In the genomic region with DNA sequence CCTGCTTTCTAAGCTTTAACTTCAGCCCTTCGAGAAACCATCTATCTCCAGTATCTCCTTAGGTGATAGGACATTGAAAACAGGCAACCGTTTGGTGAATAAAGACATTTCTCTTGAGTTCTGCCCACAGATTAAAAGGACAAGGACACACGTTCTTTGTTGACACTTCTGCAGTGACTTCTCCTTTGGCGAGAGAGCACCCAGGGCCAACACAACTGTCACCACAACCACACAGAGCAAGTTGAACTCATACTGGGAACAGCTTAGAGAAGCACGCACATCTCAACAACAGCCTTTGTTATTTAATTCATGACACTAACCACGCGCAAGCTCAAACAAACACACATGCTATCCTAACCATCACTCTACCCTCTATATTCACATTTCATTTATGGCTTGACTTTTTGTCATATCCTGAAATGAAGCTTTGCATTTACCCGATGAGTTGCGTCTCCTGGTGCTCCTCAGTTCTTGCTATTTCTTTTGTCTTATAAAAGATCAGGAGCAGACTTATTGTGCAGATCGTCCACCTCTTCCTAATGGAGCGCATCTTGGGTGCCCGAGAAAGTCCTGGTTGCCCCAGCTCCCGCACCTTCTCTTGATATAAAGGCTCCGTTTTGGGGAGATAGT, we compare ENCODE assay signal across 8 cellular contexts. TPM values are rescaled to one million over a fixed set of nuclear protein-coding genes. Genes with fewer than 3 reads are reported as not detected.
DNase-seq lines count a peak whose midpoint lies in the region; ATAC-seq and TF ChIP-seq lines count a peak whose summit lies in the region.

No MANE protein-coding gene starts in this region.

- H3K9me3 ChIP-seq in Karpas-422 (ENCODE audit: low read length): no peaks in the 10 kb centered on the region

- no peak overlapping the region for H2AFZ ChIP-seq in Karpas-422 (ENCODE audit: low read length)

- no peaks in the 10 kb centered on the region for H3K27me3 ChIP-seq in Karpas-422 (ENCODE audit: low read length)

- H3K27ac ChIP-seq in Karpas-422 (ENCODE audit: low read length): peak overlapping the region; percentile 90

- peak overlapping the region; percentile 86 for H3K9ac ChIP-seq in Karpas-422 (ENCODE audit: low read length)

- peaks cover 10% of the 10 kb centered on the region; the same call in 1 of the 2 replicates for H3K79me2 ChIP-seq in Karpas-422 (ENCODE audit: low read length)

- TF ChIP-seq CTCF in fibroblast of mammary gland (conservative IDR thresholded peaks at IDR 0.05; ENCODE audit: control insufficient read depth, insufficient read depth, low read depth, low read length) (no peak), osteocyte (IDR thresholded peaks at IDR 0.05) (no peak)

- CTCF ChIA-PET in activated CD8-positive, alpha-beta T cell treated with anti-CD3 and anti-CD28 coated beads, Interleukin-2, amount 10 ng/mL, durations not matched to agents 7 days and 5 days (lab: Charles Lee): interaction anchor here (1.1 to 6.7 kb wide), 11 partner anchors 8 to 422 kb away, joined by 3 to 71 read pairs (median 5); a partner anchor contains a TSS

- peaks cover 64% of the 10 kb centered on the region for H3K4me1 ChIP-seq in Karpas-422 (ENCODE audit: low read length)

- peak; percentile 33 to 38 for DNase-seq in AML-193 (lab: John Stamatoyannopoulos, UW)
- no peak for DNase-seq in Karpas-422
- peak; percentile 52 for DNase-seq in activated CD8-positive, alpha-beta T cell treated with anti-CD3 and anti-CD28 coated beads, Interleukin-2, amount 10 ng/mL, durations not matched to agents 7 days and 5 days
- no peak for DNase-seq in fibroblast of mammary gland (ENCODE audit: low read depth)
- no peak for DNase-seq in osteocyte (ENCODE audit: extremely low spot score, unreplicated experiment)
- DNase-seq in epidermal melanocyte (ENCODE audit: insufficient read length, low spot score): no peak
- no peak for DNase-seq in hippocampal formation (lab: John Stamatoyannopoulos, UW)

- peaks cover 40% of the 10 kb centered on the region for H3K36me3 Mint-ChIP-seq in activated CD8-positive, alpha-beta T cell treated with anti-CD3 and anti-CD28 coated beads, Interleukin-2, amount 10 ng/mL, durations not matched to agents 7 days and 5 days (ENCODE audit: low read depth)
- no peaks in the 10 kb centered on the region for H3K36me3 Mint-ChIP-seq in osteocyte (ENCODE audit: unreplicated experiment)

- H4K20me1 ChIP-seq in Karpas-422 (ENCODE audit: insufficient read depth, low read depth, low read length): no peaks in the 10 kb centered on the region

- no peaks in the 10 kb centered on the region for H3K9me3 Mint-ChIP-seq in activated CD8-positive, alpha-beta T cell treated with anti-CD3 and anti-CD28 coated beads, Interleukin-2, amount 10 ng/mL, durations not matched to agents 7 days and 5 days (ENCODE audit: insufficient read depth)
- no peaks in the 10 kb centered on the region for H3K9me3 Mint-ChIP-seq in osteocyte (ENCODE audit: unreplicated experiment)

- no peaks in the 10 kb centered on the region for H3K27me3 Mint-ChIP-seq in activated CD8-positive, alpha-beta T cell treated with anti-CD3 and anti-CD28 coated beads, Interleukin-2, amount 10 ng/mL, durations not matched to agents 7 days and 5 days (ENCODE audit: low read depth)
- peaks cover 74% of the 10 kb centered on the region for H3K27me3 Mint-ChIP-seq in osteocyte (ENCODE audit: unreplicated experiment)

- peak overlapping the region; percentile 93 for H3K4me2 ChIP-seq in Karpas-422 (ENCODE audit: low read depth, low read length, poor library complexity, severe bottlenecking)

- H3K36me3 ChIP-seq in Karpas-422 (ENCODE audit: insufficient read depth, low read length): no peaks in the 10 kb centered on the region

- POLR2A ChIA-PET in activated CD8-positive, alpha-beta T cell treated with anti-CD3 and anti-CD28 coated beads, Interleukin-2, amount 10 ng/mL, durations not matched to agents 7 days and 5 days (lab: Charles Lee): interaction anchor here (0.6 to 6.9 kb wide), 29 partner anchors 10 to 368 kb away, joined by 3 to 188 read pairs (median 5); a partner anchor contains a TSS

- no peak for ATAC-seq in activated CD8-positive, alpha-beta T cell treated with anti-CD3 and anti-CD28 coated beads, Interleukin-2, amount 10 ng/mL, durations not matched to agents 7 days and 5 days
- no peak for ATAC-seq in GM19397 (IDR thresholded peaks at IDR 0.05; ENCODE audit: unreplicated experiment)

- no peaks in the 10 kb centered on the region for H3K9me2 ChIP-seq in Karpas-422 (replicated peaks; ENCODE audit: insufficient read depth, low read length)

- H3K27ac Mint-ChIP-seq in activated CD8-positive, alpha-beta T cell treated with anti-CD3 and anti-CD28 coated beads, Interleukin-2, amount 10 ng/mL, durations not matched to agents 7 days and 5 days: peak overlapping the region; percentile 97
- H3K27ac Mint-ChIP-seq in osteocyte (ENCODE audit: unreplicated experiment): no peak overlapping the region

- peak overlapping the region; percentile 99 for H3K4me3 Mint-ChIP-seq in activated CD8-positive, alpha-beta T cell treated with anti-CD3 and anti-CD28 coated beads, Interleukin-2, amount 10 ng/mL, durations not matched to agents 7 days and 5 days
- H3K4me3 Mint-ChIP-seq in osteocyte (ENCODE audit: unreplicated experiment): peak overlapping the region; percentile 62

- peaks cover 41% of the 10 kb centered on the region for H3K4me1 Mint-ChIP-seq in activated CD8-positive, alpha-beta T cell treated with anti-CD3 and anti-CD28 coated beads, Interleukin-2, amount 10 ng/mL, durations not matched to agents 7 days and 5 days (ENCODE audit: low read depth)
- H3K4me1 Mint-ChIP-seq in osteocyte (ENCODE audit: unreplicated experiment): peaks cover 25% of the 10 kb centered on the region

- H3K4me3 ChIP-seq in Karpas-422 (ENCODE audit: low read length): peak overlapping the region; percentile 74
- peak overlapping the region; percentile 44 for H3K4me3 ChIP-seq in fibroblast of mammary gland (ENCODE audit: control insufficient read depth, low read depth, low read length)

RNA-seq across cellular contexts. Expression of a gene that starts 0.6 kb away (rescaled TPM):
- total RNA-seq in Karpas-422 (2014; rRNA removed; shearing (Covaris generic); ENCODE audit: low replicate concordance): 17.1 and 20.4 TPM in 2 replicates
- total RNA-seq in activated CD8-positive, alpha-beta T cell treated with anti-CD3 and anti-CD28 coated beads, Interleukin-2, amount 10 ng/mL, durations not matched to agents 7 days and 5 days: 10 to 100 TPM; 35.8 to 37.5 TPM
- not detected in 2 replicates for total RNA-seq in osteocyte

Comparison
In these comparisons a context has a peak if more than half of its experiments do, and no peak if none do; other contexts are left out.
1. DNase-seq: peak in AML-193 (2 of 2) and activated CD8-positive, alpha-beta T cell treated with anti-CD3 and anti-CD28 coated beads, Interleukin-2, amount 10 ng/mL, durations not matched to agents 7 days and 5 days (single experiment); none in Karpas-422 (single experiment), fibroblast of mammary gland (single experiment), osteocyte (single experiment), epidermal melanocyte (single experiment) and hippocampal formation (0 of 2).
2. RNA of a gene that starts 0.6 kb away (total RNA-seq): 35.8 to 37.5 TPM in activated CD8-positive, alpha-beta T cell treated with anti-CD3 and anti-CD28 coated beads, Interleukin-2, amount 10 ng/mL, durations not matched to agents 7 days and 5 days and 17.1 to 20.4 TPM in Karpas-422; not detected in osteocyte; every median in the first group is over 10 times any median in the second.